In the genomic region with DNA sequence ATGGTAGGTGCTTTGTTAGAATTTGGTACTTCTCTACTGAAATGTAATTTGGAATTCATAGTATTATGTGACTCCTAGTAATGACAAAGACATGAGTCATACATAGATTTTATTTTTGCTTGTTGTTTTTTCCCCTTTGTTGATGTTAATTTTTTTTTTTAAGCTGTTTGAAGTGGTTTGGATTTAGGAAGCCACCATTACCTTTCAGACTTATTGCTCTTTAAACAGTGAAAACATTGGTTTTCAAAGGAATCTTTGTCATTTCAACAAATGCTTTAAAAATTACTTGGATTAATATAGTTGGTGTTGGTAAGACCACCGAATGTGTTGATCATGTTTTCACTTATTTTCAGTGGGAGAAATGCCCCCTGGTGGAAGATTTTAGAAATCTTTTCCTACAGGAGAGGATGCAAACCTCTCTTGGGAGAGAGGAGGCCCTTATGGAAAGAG, we compare ENCODE assay signal across 9 cellular contexts.
DNase-seq lines count a peak whose midpoint lies in the region; ATAC-seq, FAIRE-seq and TF ChIP-seq lines count a peak whose summit lies in the region.
"Had no signal": no experiment of that assay in that cellular context is flagged by ENCODE, and none has a peak within 500 bp of the region (broad histone marks: within the 10 kb centered on the region; RNA-seq: fewer than 3 reads in every experiment).

No MANE protein-coding gene starts in this region.

- H3K27me3 ChIP-seq in thoracic aorta (replicated peaks; ENCODE audit: insufficient read depth): no peaks in the 10 kb centered on the region

- peaks cover 6 to 11% of the 10 kb centered on the region in 2 donors for H3K4me1 ChIP-seq in thoracic aorta (ENCODE audit: control insufficient read depth in 1 of 2, low read depth in 2 of 2)

- peak; percentile 26 for TF ChIP-seq CTCF in thoracic aorta (IDR thresholded peaks at IDR 0.05)

- H3K4me3 ChIP-seq in thoracic aorta: no peak overlapping the region

- no peak overlapping the region for H3K27ac ChIP-seq in thoracic aorta

- no peaks in the 10 kb centered on the region for H3K36me3 ChIP-seq in thoracic aorta

- peaks cover 8% of the 10 kb centered on the region for H3K9me3 ChIP-seq in thoracic aorta

- FAIRE-seq in endometrium (lab: Jason Lieb, UNC): peak; percentile 26

- peak; percentile 51 for DNase-seq in NCI-H748 (lab: John Stamatoyannopoulos, UW; ENCODE audit: unreplicated experiment)
- no peak for DNase-seq in NCI-H748 treated with DMSO at 0.1 percent for 48 hours (lab: John Stamatoyannopoulos, UW)
- DNase-seq in NCI-H1694 treated with DMSO at 0.1 percent for 48 hours (lab: John Stamatoyannopoulos, UW): peak; percentile 43
- DNase-seq in thoracic aorta (ENCODE audit: low spot score): no peak
- no peak for DNase-seq in NCI-H1092 treated with DMSO at 0.1 percent for 48 hours (lab: John Stamatoyannopoulos, UW)
- DNase-seq in SIG-M5 treated with dmso at 0.1 percent for 504 hours (lab: John Stamatoyannopoulos, UW; ENCODE audit: unreplicated experiment): no peak
- DNase-seq: natural killer cell had no signal

- no peak for ATAC-seq in thoracic aorta (ENCODE audit: insufficient number of reproducible peaks, low FRiP score, low read depth)
- ATAC-seq in GM19452 (IDR thresholded peaks at IDR 0.05; ENCODE audit: unreplicated experiment): no peak
- ATAC-seq: natural killer cell had no signal

Comparison
In these comparisons a context has a peak if more than half of its experiments do, and no peak if none do; other contexts are left out.
1. DNase-seq: peak in NCI-H748 (single experiment) and NCI-H1694 treated with DMSO at 0.1 percent for 48 hours (single experiment); none in NCI-H748 treated with DMSO at 0.1 percent for 48 hours (single experiment), thoracic aorta (single experiment), NCI-H1092 treated with DMSO at 0.1 percent for 48 hours (single experiment) and SIG-M5 treated with dmso at 0.1 percent for 504 hours (single experiment).